In the genomic region with DNA sequence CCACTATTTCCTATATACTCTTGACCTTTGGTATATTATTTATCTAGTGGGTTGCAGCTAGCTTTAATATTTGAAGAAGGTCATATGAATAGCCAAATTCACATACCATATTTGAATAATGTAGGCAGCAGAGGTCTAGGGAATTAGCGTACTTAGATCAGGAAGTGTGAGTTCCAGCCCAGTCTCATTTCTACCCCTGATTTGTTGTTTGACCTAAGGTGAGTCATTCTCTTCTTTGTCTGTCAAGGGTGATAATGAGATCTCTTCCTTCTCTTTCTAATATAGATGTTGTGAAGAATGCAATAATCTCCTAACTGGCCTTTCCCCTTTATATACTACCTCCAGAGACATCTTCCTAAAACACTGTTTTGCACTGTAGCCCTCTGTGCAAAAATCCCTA, we compare ENCODE assay signal across 20 cellular contexts. TPM values are rescaled to one million over a fixed set of nuclear protein-coding genes. Genes with fewer than 3 reads are reported as not detected.
DNase-seq lines count a peak whose midpoint lies in the region; ATAC-seq and TF ChIP-seq lines count a peak whose summit lies in the region.
"Had no signal": no experiment of that assay in that cellular context is flagged by ENCODE, and none has a peak within 500 bp of the region (broad histone marks: within the 10 kb centered on the region; RNA-seq: fewer than 3 reads in every experiment).

No MANE protein-coding gene starts in this region.

- TF ChIP-seq CTCF in A673 (conservative IDR thresholded peaks at IDR 0.05; ENCODE audit: low read depth, low read length) (no peak), foreskin fibroblast (IDR thresholded peaks at IDR 0.05; ENCODE audit: low read depth, low read length) (no peak)

- no peak overlapping the region for H3K27ac ChIP-seq in A673 (ENCODE audit: low read depth, low read length, poor library complexity, severe bottlenecking)
- H3K27ac ChIP-seq: 22Rv1 had no signal

- DNase-seq in A673 (ENCODE audit: low spot score) (peak; percentile 4), HPDE6-E6E7 (ENCODE audit: extremely low spot score) (peak; percentile 21), NCI-H69 (lab: John Stamatoyannopoulos, UW) (peak; percentile 4), kidney glomerular epithelial cell (lab: John Stamatoyannopoulos, UW) (peak; percentile 6), AML-193 (lab: John Stamatoyannopoulos, UW) (no peak), foreskin fibroblast (no peak)
- no peak for DNase-seq in T-helper 2 cell treated with Interferon-gamma antibody and Interleukin-4, amounts not matched to agents 5 μg/mL and 100 μg/mL, for 36 hours (ENCODE audit: low spot score)
- DNase-seq: ACHN; C1 segment of cervical spinal cord; Caco-2; CD4-positive, alpha-beta memory T cell; DMS153; DMS79 treated with DMSO at 0.1 percent for 48 hours; GF-D8; GOT3; HFFc6 had no signal

- POLR2A ChIA-PET in A673 (lab: Charles Lee; ENCODE audit: low non-redundant PET), result no interaction called here

- H3K27ac Mint-ChIP-seq in T-helper 2 cell treated with Interferon-gamma antibody and Interleukin-4, amounts not matched to agents 5 μg/mL and 100 μg/mL, for 36 hours, result no peak overlapping the region
- H3K27ac Mint-ChIP-seq: CD4-positive, alpha-beta memory T cell; HFFc6 had no signal

- no TSS peak for BruUV-seq in A673 (replicated peaks; lab: Mats Ljungman, UMichigan)

- H3K36me3 Mint-ChIP-seq in T-helper 2 cell treated with Interferon-gamma antibody and Interleukin-4, amounts not matched to agents 5 μg/mL and 100 μg/mL, for 36 hours (ENCODE audit: low read depth), result no peaks in the 10 kb centered on the region
- H3K36me3 Mint-ChIP-seq: CD4-positive, alpha-beta memory T cell had no signal

- H3K27me3 Mint-ChIP-seq in T-helper 2 cell treated with Interferon-gamma antibody and Interleukin-4, amounts not matched to agents 5 μg/mL and 100 μg/mL, for 36 hours (ENCODE audit: low read depth), result peaks cover 4% of the 10 kb centered on the region

- no peaks in the 10 kb centered on the region for H3K9me3 Mint-ChIP-seq in T-helper 2 cell treated with Interferon-gamma antibody and Interleukin-4, amounts not matched to agents 5 μg/mL and 100 μg/mL, for 36 hours
- H3K9me3 Mint-ChIP-seq: CD4-positive, alpha-beta memory T cell; HFFc6 had no signal

- no peaks in the 10 kb centered on the region for H3K36me3 ChIP-seq in A673 (ENCODE audit: insufficient read depth, low read length, poor library complexity, severe bottlenecking)
- H3K36me3 ChIP-seq: HAP-1 had no signal

- H3K4me3 ChIP-seq in A673 (ENCODE audit: low read depth, low read length, poor library complexity, severe bottlenecking) (no peak overlapping the region), foreskin fibroblast (ENCODE audit: low read depth in 1 of 2, low read length in 2 of 2) (no peak overlapping the region)
- H3K4me3 ChIP-seq: HAP-1 had no signal

- H3K9me3 ChIP-seq in A673 (ENCODE audit: low read depth, low read length, poor library complexity, severe bottlenecking), result no peaks in the 10 kb centered on the region
- H3K9me3 ChIP-seq: Caco-2, HAP-1 had no signal

- H3K4me1 ChIP-seq in A673 (ENCODE audit: insufficient read depth, low read length, poor library complexity, severe bottlenecking), result peaks cover 5% of the 10 kb centered on the region
- H3K4me1 ChIP-seq: Caco-2, HAP-1 had no signal

- no peaks in the 10 kb centered on the region for H3K27me3 ChIP-seq in A673 (replicated peaks; ENCODE audit: insufficient read depth, low read depth, low read length, poor library complexity)

- CTCF ChIA-PET in A673 (lab: Charles Lee), result no interaction called here

- no peaks in the 10 kb centered on the region for H3K4me1 Mint-ChIP-seq in T-helper 2 cell treated with Interferon-gamma antibody and Interleukin-4, amounts not matched to agents 5 μg/mL and 100 μg/mL, for 36 hours (ENCODE audit: low read depth)
- H3K4me1 Mint-ChIP-seq: CD4-positive, alpha-beta memory T cell had no signal

- H3K4me3 Mint-ChIP-seq in T-helper 2 cell treated with Interferon-gamma antibody and Interleukin-4, amounts not matched to agents 5 μg/mL and 100 μg/mL, for 36 hours, result no peak overlapping the region
- H3K4me3 Mint-ChIP-seq: CD4-positive, alpha-beta memory T cell; HFFc6 had no signal

- intact Hi-C loops in A673 (cut with micrococcal nuclease; ENCODE audit: unreplicated experiment), result no loop called here

- ATAC-seq in HG03139 (IDR thresholded peaks at IDR 0.05; ENCODE audit: unreplicated experiment), result no peak

RNA-seq across cellular contexts. Expression of a gene that starts 36.6 kb away (rescaled TPM):
- total RNA-seq in A673 (2021), result 0.17 TPM in 1 of 2 replicates, not detected in the other
- total RNA-seq: Caco-2; CD4-positive, alpha-beta memory T cell; G401 had no signal

Comparison
In these comparisons a context has a peak if more than half of its experiments do, and no peak if none do; other contexts are left out.
1. DNase-seq: peak in A673 (single experiment), HPDE6-E6E7 (single experiment), NCI-H69 (single experiment) and kidney glomerular epithelial cell (single experiment); none in AML-193 (0 of 2), T-helper 2 cell treated with Interferon-gamma antibody and Interleukin-4, amounts not matched to agents 5 μg/mL and 100 μg/mL, for 36 hours (single experiment) and foreskin fibroblast (0 of 2).